Comparison of ENCODE assay signal across 20 cellular contexts in the genomic region with DNA sequence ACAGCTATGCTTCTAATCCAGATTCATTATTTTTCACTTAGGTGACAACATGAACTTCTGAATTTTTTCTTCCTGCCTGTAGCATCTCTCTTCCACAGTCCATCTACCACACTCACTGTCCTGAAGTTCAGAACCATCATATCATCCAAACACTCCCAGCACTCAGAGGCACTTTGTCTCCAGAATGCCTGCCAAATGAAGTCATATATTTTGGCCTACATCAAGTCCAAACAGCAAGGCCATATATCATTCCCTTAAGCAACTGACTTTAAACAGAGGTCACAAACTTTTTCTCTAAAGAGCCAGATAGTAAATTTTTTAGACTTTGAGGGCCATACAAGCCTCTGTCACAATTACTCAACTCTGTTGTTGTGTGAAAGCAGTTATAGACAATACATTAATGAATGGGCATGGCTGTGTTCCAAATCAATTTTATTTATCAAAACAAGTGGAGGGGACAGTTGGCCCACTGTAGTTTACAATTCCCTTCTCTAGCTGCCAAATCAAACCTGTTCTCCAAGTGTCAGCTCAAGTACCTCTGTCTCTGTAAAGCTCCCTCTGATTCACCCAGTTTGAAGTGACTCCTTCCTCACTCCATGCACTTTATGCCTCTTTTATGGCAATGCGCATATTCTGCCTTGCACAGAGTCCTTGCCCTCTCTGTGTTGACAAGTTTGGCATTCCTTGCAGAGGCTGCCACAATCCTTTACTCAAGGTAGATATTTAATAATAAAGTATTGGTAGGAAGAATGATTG.
DNase-seq lines count a peak whose midpoint lies in the region; ATAC-seq and TF ChIP-seq lines count a peak whose summit lies in the region.
"Had no signal": no experiment of that assay in that cellular context is flagged by ENCODE, and none has a peak within 500 bp of the region (broad histone marks: within the 10 kb centered on the region; RNA-seq: fewer than 3 reads in every experiment).

No MANE protein-coding gene starts in this region.

- H3K4me3 ChIP-seq in lower lobe of right lung, result no peak overlapping the region
- H3K4me3 ChIP-seq: dorsolateral prefrontal cortex, heart right ventricle, right atrium auricular region, SJSA1 had no signal

- no peak overlapping the region for H3K27ac Mint-ChIP-seq in WTC11
- peak overlapping the region; percentile 19 for H3K27ac Mint-ChIP-seq in mesothelial cell of epicardium
- H3K27ac Mint-ChIP-seq: activated CD8-positive, alpha-beta memory T cell treated with anti-CD3 and anti-CD28 coated beads, Interleukin-2, amount 10 ng/mL, durations not matched to agents 7 days and 5 days; activated T-helper 2 cell treated with anti-CD3 and anti-CD28 coated beads, Interferon-gamma antibody, Interleukin-2, Interleukin-4, amounts not matched to agents 10 μg/mL and 5 μg/mL and 100 μg/mL, durations not matched to agents 14 hours and 24 hours and 36 hours had no signal

- no peak overlapping the region for H3K27ac ChIP-seq in lower lobe of right lung
- H3K27ac ChIP-seq: dorsolateral prefrontal cortex, heart right ventricle, right atrium auricular region, SJSA1 had no signal

- DNase-seq in DMS153 treated with DMSO at 0.1 percent for 48 hours (lab: John Stamatoyannopoulos, UW; ENCODE audit: unreplicated experiment), result peak; percentile 49
- DNase-seq in NCI-H2029 (lab: John Stamatoyannopoulos, UW), result peak; percentile 84
- DNase-seq in WTC11 (ENCODE audit: low spot score), result no peak
- no peak for DNase-seq in mesothelial cell of epicardium (ENCODE audit: low spot score in 2 of 2, unreplicated experiment in 2 of 2)
- no peak for DNase-seq in activated CD4-positive, CD25-positive, alpha-beta regulatory T cell treated with anti-CD3 and anti-CD28 coated beads, Interleukin-2, amount 50 U/mL, for 72 hours
- DNase-seq in COR-L47 (lab: John Stamatoyannopoulos, UW), result no peak
- no peak for DNase-seq in lower lobe of right lung
- DNase-seq: activated CD4-positive, alpha-beta T cell treated with anti-CD3 and anti-CD28 coated beads for 1 hour; activated CD8-positive, alpha-beta memory T cell treated with anti-CD3 and anti-CD28 coated beads, Interleukin-2, amount 10 ng/mL, durations not matched to agents 7 days and 5 days; dorsolateral prefrontal cortex; erythroblast; heart right ventricle; KG1; mesendoderm; NCI-H524; stimulated activated naive CD8-positive, alpha-beta T cell treated with anti-CD3 and anti-CD28 coated beads, Interleukin-15, Interleukin-2, amounts not matched to agents 100 U/mL and 50 U/mL, for 24 hours had no signal

- ATAC-seq in WTC11 (peak; percentile 46), GM21381 (IDR thresholded peaks at IDR 0.05; ENCODE audit: unreplicated experiment) (no peak), lower lobe of right lung (no peak)
- ATAC-seq: activated CD8-positive, alpha-beta memory T cell treated with anti-CD3 and anti-CD28 coated beads, Interleukin-2, amount 10 ng/mL, durations not matched to agents 7 days and 5 days; stimulated activated naive CD8-positive, alpha-beta T cell treated with anti-CD3 and anti-CD28 coated beads, Interleukin-15, Interleukin-2, amounts not matched to agents 100 U/mL and 50 U/mL, for 24 hours had no signal

- H3K9me3 ChIP-seq in lower lobe of right lung, result no peaks in the 10 kb centered on the region
- H3K9me3 ChIP-seq: heart right ventricle, right atrium auricular region, SJSA1 had no signal

- no peaks in the 10 kb centered on the region for H3K27me3 ChIP-seq in lower lobe of right lung (ENCODE audit: low read depth)
- H3K27me3 ChIP-seq: dorsolateral prefrontal cortex, heart right ventricle, right atrium auricular region, SJSA1 had no signal

- TF ChIP-seq CTCF in WTC11 (IDR thresholded peaks at IDR 0.05) (no peak), mesothelial cell of epicardium (IDR thresholded peaks at IDR 0.05; ENCODE audit: unreplicated experiment) (no peak), lower lobe of right lung (IDR thresholded peaks at IDR 0.05) (no peak)

- POLR2A ChIA-PET in WTC11 (lab: Charles Lee), result no interaction called here

- H3K36me3 Mint-ChIP-seq in WTC11 (no peaks in the 10 kb centered on the region), mesothelial cell of epicardium (no peaks in the 10 kb centered on the region)
- H3K36me3 Mint-ChIP-seq: activated CD8-positive, alpha-beta memory T cell treated with anti-CD3 and anti-CD28 coated beads, Interleukin-2, amount 10 ng/mL, durations not matched to agents 7 days and 5 days had no signal

- CTCF ChIA-PET in WTC11 (lab: Charles Lee), result no interaction called here

- H3K4me3 Mint-ChIP-seq in WTC11 (no peak overlapping the region), mesothelial cell of epicardium (no peak overlapping the region)
- H3K4me3 Mint-ChIP-seq: activated CD8-positive, alpha-beta memory T cell treated with anti-CD3 and anti-CD28 coated beads, Interleukin-2, amount 10 ng/mL, durations not matched to agents 7 days and 5 days had no signal

- H3K36me3 ChIP-seq in lower lobe of right lung, result no peaks in the 10 kb centered on the region
- H3K36me3 ChIP-seq: heart right ventricle, right atrium auricular region, SJSA1 had no signal

- H3K9me3 Mint-ChIP-seq in WTC11, result no peaks in the 10 kb centered on the region
- H3K9me3 Mint-ChIP-seq in mesothelial cell of epicardium, result no peaks in the 10 kb centered on the region
- H3K9me3 Mint-ChIP-seq: activated T-helper 2 cell treated with anti-CD3 and anti-CD28 coated beads, Interferon-gamma antibody, Interleukin-2, Interleukin-4, amounts not matched to agents 10 μg/mL and 5 μg/mL and 100 μg/mL, durations not matched to agents 14 hours and 24 hours and 36 hours had no signal

- no peaks in the 10 kb centered on the region for H3K4me1 ChIP-seq in lower lobe of right lung
- H3K4me1 ChIP-seq: right atrium auricular region had no signal

- intact Hi-C loops in lower lobe of right lung (cut with DNase I), result no loop called here

- peaks cover 35% of the 10 kb centered on the region for H3K4me1 Mint-ChIP-seq in WTC11
- H3K4me1 Mint-ChIP-seq in mesothelial cell of epicardium, result peaks cover 62% of the 10 kb centered on the region
- H3K4me1 Mint-ChIP-seq: activated CD8-positive, alpha-beta memory T cell treated with anti-CD3 and anti-CD28 coated beads, Interleukin-2, amount 10 ng/mL, durations not matched to agents 7 days and 5 days had no signal

- H3K27me3 Mint-ChIP-seq in WTC11 (ENCODE audit: low read depth), result no peaks in the 10 kb centered on the region
- H3K27me3 Mint-ChIP-seq in mesothelial cell of epicardium (ENCODE audit: low read depth), result no peaks in the 10 kb centered on the region
- H3K27me3 Mint-ChIP-seq: activated CD8-positive, alpha-beta memory T cell treated with anti-CD3 and anti-CD28 coated beads, Interleukin-2, amount 10 ng/mL, durations not matched to agents 7 days and 5 days had no signal

TF ChIP-seq in WTC11, 78 proteins besides CTCF, POLR2A, EP300 and RAD21:
- TF ChIP-seq NR3C1 (CRISPR knock-in tag; conservative IDR thresholded peaks at IDR 0.05; ENCODE audit: low read depth) (no peak), ZNF219 (CRISPR knock-in tag; IDR thresholded peaks at IDR 0.05; ENCODE audit: borderline replicate concordance) (no peak)
- TF ChIP-seq, protein P1, sequence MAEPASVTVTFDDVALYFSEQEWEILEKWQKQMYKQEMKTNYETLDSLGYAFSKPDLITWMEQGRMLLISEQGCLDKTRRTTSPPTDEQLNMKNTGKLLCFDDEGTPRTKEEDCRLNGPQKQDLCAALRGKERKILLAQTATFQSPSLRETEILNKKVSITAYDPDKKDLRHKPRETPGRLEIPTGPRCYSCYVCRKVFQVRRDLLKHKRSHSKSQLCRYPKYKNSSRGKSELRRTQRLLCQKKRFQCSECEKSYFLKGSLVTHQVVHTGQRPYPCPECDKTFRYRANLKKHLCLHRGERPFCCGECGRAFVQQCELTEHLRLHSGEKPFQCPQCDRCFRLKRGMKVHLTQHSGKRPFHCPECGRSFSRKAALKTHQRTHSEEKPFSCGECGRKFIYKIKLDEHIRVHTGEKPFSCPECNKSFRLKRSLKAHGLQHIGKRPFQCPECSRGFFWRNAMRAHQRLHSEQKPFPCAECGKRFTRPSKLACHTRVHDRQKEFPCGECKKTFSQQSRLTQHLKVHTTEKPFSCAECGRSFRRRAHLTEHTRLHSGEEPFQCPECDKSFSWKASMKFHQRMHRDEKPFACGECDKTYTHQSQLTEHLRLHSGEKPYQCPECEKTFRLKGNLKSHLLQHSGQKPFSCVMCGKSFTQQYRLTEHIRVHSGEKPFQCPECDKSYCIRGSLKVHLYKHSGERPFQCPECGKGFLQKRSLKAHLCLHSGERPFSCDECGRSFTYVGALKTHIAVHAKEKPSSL (CRISPR knock-in tag; conservative IDR thresholded peaks at IDR 0.05), result no peak
TF ChIP-seq in WTC11: peak in this region for 0.

Comparison
In these comparisons a context has a peak if more than half of its experiments do, and no peak if none do; other contexts are left out.
1. DNase-seq: peak in DMS153 treated with DMSO at 0.1 percent for 48 hours (single experiment) and NCI-H2029 (single experiment); none in WTC11 (single experiment), mesothelial cell of epicardium (0 of 2), activated CD4-positive, CD25-positive, alpha-beta regulatory T cell treated with anti-CD3 and anti-CD28 coated beads, Interleukin-2, amount 50 U/mL, for 72 hours (single experiment), COR-L47 (single experiment) and lower lobe of right lung (single experiment).